In genomic region chr13:26482451-26483197, GRCh38 we compare ENCODE assay signal across 8 cellular contexts.
A peak's percentile ranks its signal among the peaks of the same experiment; 100 is the strongest.
DNase-seq lines count a peak whose midpoint lies in the region; ATAC-seq and TF ChIP-seq lines count a peak whose summit lies in the region.

No MANE protein-coding gene starts in this region.

- TF ChIP-seq RAD21 in HCT116 (IDR thresholded peaks at IDR 0.05; ENCODE audit: low read depth), result peak; percentile 59

- peak; percentile 48 to 87 (median 83); a peak in 5 of 6 replicates for TF ChIP-seq CTCF in HCT116 (IDR thresholded peaks at IDR 0.05 in 2 of 3, conservative IDR thresholded peaks at IDR 0.05 in 1 of 3; ENCODE audit: borderline replicate concordance in 1 of 3, insufficient read depth in 1 of 3, low read depth in 2 of 3, low read length in 2 of 3)
- peak; percentile 62 to 88 (median 86) for TF ChIP-seq CTCF in body of pancreas (IDR thresholded peaks at IDR 0.05)

- no TSS peak for BruUV-seq in HCT116 (replicated peaks; lab: Mats Ljungman, UMichigan)

- TF ChIP-seq POLR2A in HCT116 (IDR thresholded peaks at IDR 0.05; ENCODE audit: borderline replicate concordance, extremely low read depth, insufficient read depth, insufficient read length) (no peak), body of pancreas (IDR thresholded peaks at IDR 0.05) (no peak)

- H3K9me3 ChIP-seq in HCT116 (ENCODE audit: control insufficient read depth in 1 of 2, insufficient read depth in 1 of 2, low read depth in 1 of 2, low read length in 2 of 2) (no peaks in the 10 kb centered on the region), body of pancreas (no peaks in the 10 kb centered on the region)

- H3K4me3 ChIP-seq in HCT116 (replicated peaks in 1 of 2; ENCODE audit: low read depth in 1 of 2, low read length in 2 of 2) (peak overlapping the region; percentile 2 to 50; a peak in 2 of 4 replicates), body of pancreas (no peak overlapping the region)

- intact Hi-C loops in HCT116 (cut with micrococcal nuclease) (loop anchor here (1.0 to 5.0 kb wide), 2 partner anchors 216 to 450 kb away; no protein-coding TSS in a partner anchor), body of pancreas (cut with DNase I) (no loop called here)

- peak overlapping the region; percentile 79 for H3K4me2 ChIP-seq in HCT116 (ENCODE audit: low read length)

- H2AFZ ChIP-seq in HCT116 (ENCODE audit: low read depth, low read length, poor library complexity, severe bottlenecking), result peak overlapping the region; percentile 95

- H3K9ac ChIP-seq in HCT116 (ENCODE audit: low read length), result no peak overlapping the region

- ATAC-seq in HCT116 (peak; percentile 78), body of pancreas (peak; percentile 78), HG02970 (IDR thresholded peaks at IDR 0.05; ENCODE audit: low FRiP score, unreplicated experiment) (no peak)

- peak; percentile 82 for DNase-seq in G401 (ENCODE audit: low spot score)
- DNase-seq in HCT116 (ENCODE audit: low read depth, low spot score), result peak; percentile 76
- DNase-seq in NCI-H2029 (lab: John Stamatoyannopoulos, UW), result peak; percentile 52
- peak; percentile 20 for DNase-seq in UCSD-AML1 (lab: John Stamatoyannopoulos, UW; ENCODE audit: unreplicated experiment)
- DNase-seq in body of pancreas, result peak; percentile 68 to 81 (median 78)
- DNase-seq in iris pigment epithelial cell (ENCODE audit: low read depth), result peak; percentile 72
- peak in 3 of 4 experiments; percentile 38 to 47 (median 38) for DNase-seq in stimulated activated CD4-positive, alpha-beta T cell treated with anti-CD3 and anti-CD28 coated beads, Interleukin-1b, Interleukin-23, amount 100 ng/mL, for 24 hours (ENCODE audit: low read depth in 4 of 4, low spot score in 1 of 4)

- H3K79me2 ChIP-seq in HCT116 (ENCODE audit: insufficient read depth, low read length), result no peaks in the 10 kb centered on the region

- in situ Hi-C loops in G401 (cut with HindIII; ENCODE audit: low sequenced_read_pairs), result no loop called here

- RAD21 ChIA-PET in HCT116 (lab: Charles Lee; ENCODE audit: low non-redundant PET in 1 of 2, low total read pairs in 2 of 2, uncharacterized antibody in 2 of 2, unreplicated experiment in 2 of 2), result interaction anchor here in 1 of 2 experiments (0.7 kb wide), 2 partner anchors 26 to 216 kb away, joined by 4 read pairs; no protein-coding TSS in a partner anchor

- H3K4me1 ChIP-seq in HCT116 (ENCODE audit: control insufficient read depth in 1 of 2, insufficient read depth in 2 of 2, low read length in 2 of 2), result peaks cover 3 to 9% of the 10 kb centered on the region in 2 experiments; a peak in 3 of 4 replicates
- H3K4me1 ChIP-seq in body of pancreas, result no peaks in the 10 kb centered on the region

- H4K20me1 ChIP-seq in HCT116 (ENCODE audit: insufficient read depth), result no peaks in the 10 kb centered on the region

- POLR2A ChIA-PET in HCT116 (lab: Charles Lee), result no interaction called here

- 0 to 3% methylated on average over 3 of the region's 3 CpGs for WGBS in body of pancreas, 2 donors

- CTCF ChIA-PET in HCT116 (lab: Charles Lee), result interaction anchor here (0.8 to 2.6 kb wide), 5 partner anchors 14 to 298 kb away, joined by 3 to 16 read pairs (median 4); no protein-coding TSS in a partner anchor

- H3K27ac ChIP-seq in HCT116 (ENCODE audit: low read depth, low read length), result no peak overlapping the region
- no peak overlapping the region for H3K27ac ChIP-seq in body of pancreas

- H3K36me3 ChIP-seq in HCT116 (ENCODE audit: control insufficient read depth in 1 of 2, insufficient read depth in 2 of 2, low read length in 2 of 2) (no peaks in the 10 kb centered on the region), body of pancreas (replicated peaks in 1 of 2; ENCODE audit: insufficient read depth in 1 of 2, low read depth in 2 of 2) (no peaks in the 10 kb centered on the region)

- H3K9me2 ChIP-seq in HCT116 (ENCODE audit: insufficient read depth), result no peaks in the 10 kb centered on the region

- H3K27me3 ChIP-seq in HCT116 (ENCODE audit: insufficient read depth, low read length) (no peaks in the 10 kb centered on the region), body of pancreas (no peaks in the 10 kb centered on the region)

TF ChIP-seq in HCT116, 20 proteins besides CTCF, POLR2A, EP300 and RAD21:
- TF ChIP-seq POLR2AphosphoS5 (IDR thresholded peaks at IDR 0.05; ENCODE audit: low read depth, low read length), result no peak
- no peak for TF ChIP-seq ATF3 (IDR thresholded peaks at IDR 0.05)
- no peak for TF ChIP-seq CBX3 (IDR thresholded peaks at IDR 0.05; ENCODE audit: low read depth)
- peak; percentile 71 for TF ChIP-seq TCF7L2 (IDR thresholded peaks at IDR 0.05; ENCODE audit: borderline replicate concordance, extremely low read depth, insufficient read depth, insufficient read length)

Comparison
In these comparisons a context has a peak if more than half of its experiments do, and no peak if none do; other contexts are left out.
1. DNase-seq: peak in every context shown above with its lines; median percentile 82 in G401; 78 in body of pancreas; 76 in HCT116; 72 in iris pigment epithelial cell; 52 in NCI-H2029; 38 in stimulated activated CD4-positive, alpha-beta T cell treated with anti-CD3 and anti-CD28 coated beads, Interleukin-1b, Interleukin-23, amount 100 ng/mL, for 24 hours; 20 in UCSD-AML1.
2. H3K4me3 ChIP-seq: peak in HCT116 (2 of 2); none in body of pancreas (0 of 2).